Comparison of ENCODE assay signal across 1 cellular context in genomic region chr1:226934483-226935237, GRCh38.
TF ChIP-seq lines count a peak whose summit lies in the region.

No MANE protein-coding gene starts in this region.

TF ChIP-seq in HepG2, 621 proteins besides CTCF, POLR2A, EP300 and RAD21 (continued from another document):
- TF ChIP-seq THAP8 (CRISPR knock-in tag; IDR thresholded peaks at IDR 0.05; ENCODE audit: borderline replicate concordance), result no peak
- no peak for TF ChIP-seq KAT8 (CRISPR knock-in tag; IDR thresholded peaks at IDR 0.05)
- TF ChIP-seq NR2F1 (CRISPR knock-in tag; IDR thresholded peaks at IDR 0.05), result no peak
- TF ChIP-seq MNT (IDR thresholded peaks at IDR 0.05), result no peak
- TF ChIP-seq ZNF496 (CRISPR knock-in tag; IDR thresholded peaks at IDR 0.05; ENCODE audit: insufficient replicate concordance), result no peak
